In the genomic region with DNA sequence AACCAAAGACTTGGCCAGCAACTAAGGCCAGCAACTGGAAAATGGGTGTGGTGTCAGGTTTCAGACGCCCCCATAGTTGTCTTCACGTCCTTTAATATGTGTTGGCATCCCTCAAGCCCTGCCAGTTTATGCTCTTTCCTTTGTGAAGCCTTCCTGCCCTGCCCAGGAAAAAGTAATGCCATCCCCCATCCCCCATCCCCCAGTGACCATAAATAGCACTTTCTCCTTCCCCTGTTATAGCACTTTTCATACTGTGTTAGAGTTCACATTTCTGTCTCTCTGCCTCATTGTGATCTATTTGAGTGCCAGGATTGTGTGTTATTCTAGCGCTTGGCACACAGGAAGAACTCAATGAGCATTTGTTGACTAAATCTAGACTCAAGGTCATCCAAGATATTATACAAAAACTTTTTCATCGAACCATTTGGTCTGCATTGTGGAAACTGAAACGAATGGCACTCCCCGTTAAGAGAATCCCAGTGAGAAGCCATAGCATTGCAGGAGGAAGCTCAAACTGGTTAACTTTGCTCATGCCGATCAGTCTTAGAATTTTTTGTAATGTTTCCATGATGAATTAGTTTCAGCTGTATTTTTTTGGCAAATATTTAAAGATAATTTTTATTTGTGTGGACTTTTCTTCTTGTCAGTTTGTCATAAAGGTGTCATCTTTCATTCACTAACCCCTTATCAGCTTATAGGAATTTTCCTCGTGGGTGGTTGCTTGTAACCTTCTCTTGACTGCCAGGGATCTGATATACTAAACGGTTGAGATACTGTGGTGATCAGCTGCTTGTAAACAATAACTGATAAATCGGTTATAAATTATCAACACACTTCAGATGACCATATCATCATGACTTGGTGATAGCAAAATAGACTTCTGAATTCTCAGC, we compare ENCODE assay signal across 13 cellular contexts. TPM values are rescaled to one million over a fixed set of nuclear protein-coding genes. Genes with fewer than 3 reads are reported as not detected.
DNase-seq lines count a peak whose midpoint lies in the region; TF ChIP-seq lines count a peak whose summit lies in the region.
"Had no signal": no experiment of that assay in that cellular context is flagged by ENCODE, and none has a peak within 500 bp of the region (broad histone marks: within the 10 kb centered on the region; RNA-seq: fewer than 3 reads in every experiment).

No MANE protein-coding gene starts in this region.

- no peak overlapping the region for H3K9ac ChIP-seq in neuronal stem cell (ENCODE audit: low read depth, low read length, poor library complexity)

- H3K27me3 ChIP-seq in AG04450 (ENCODE audit: control insufficient read depth, insufficient read depth, low read length) (no peaks in the 10 kb centered on the region), MG63 (no peaks in the 10 kb centered on the region), neuronal stem cell (ENCODE audit: control insufficient read depth in 3 of 3, insufficient read depth in 3 of 3, low read depth in 1 of 3, low read length in 3 of 3) (no peaks in the 10 kb centered on the region)

- no peak overlapping the region for H2AFZ ChIP-seq in neuronal stem cell (ENCODE audit: low read length)

- peaks cover 13% of the 10 kb centered on the region for H3K36me3 Mint-ChIP-seq in endothelial cell (ENCODE audit: low read depth, unreplicated experiment)
- peaks cover 6% of the 10 kb centered on the region for H3K36me3 Mint-ChIP-seq in activated naive CD8-positive, alpha-beta T cell treated with anti-CD3 and anti-CD28 coated beads for 36 hours
- H3K36me3 Mint-ChIP-seq: CD14-positive monocyte, memory B cell had no signal

- no peak overlapping the region for H3K4ac ChIP-seq in neuronal stem cell (ENCODE audit: low read length)

- no peak overlapping the region for H2AK5ac ChIP-seq in neuronal stem cell (ENCODE audit: low read depth, low read length)

- no peak overlapping the region for H3K4me3 ChIP-seq in AG04450 (ENCODE audit: low read depth, low read length)
- no peak overlapping the region for H3K4me3 ChIP-seq in MG63
- no peak overlapping the region for H3K4me3 ChIP-seq in neuronal stem cell (ENCODE audit: low read length in 2 of 2)

- no peak overlapping the region for H2BK120ac ChIP-seq in neuronal stem cell (ENCODE audit: low read depth, low read length)

- H3K36me3 ChIP-seq in MG63 (peaks cover 57% of the 10 kb centered on the region), neuronal stem cell (replicated peaks in 1 of 2; ENCODE audit: control insufficient read depth in 2 of 2, insufficient read depth in 2 of 2, low read length in 2 of 2) (no peaks in the 10 kb centered on the region)

- peaks cover 30 to 31% of the 10 kb centered on the region in 2 donors for H3K4me1 ChIP-seq in neuronal stem cell (ENCODE audit: control insufficient read depth in 2 of 2, insufficient read depth in 1 of 2, low read depth in 1 of 2, low read length in 2 of 2)

- H3K79me1 ChIP-seq in neuronal stem cell (ENCODE audit: low read depth, low read length) = no peaks in the 10 kb centered on the region

- no peak overlapping the region for H3K4me3 Mint-ChIP-seq in endothelial cell (ENCODE audit: unreplicated experiment)
- no peak overlapping the region for H3K4me3 Mint-ChIP-seq in activated naive CD8-positive, alpha-beta T cell treated with anti-CD3 and anti-CD28 coated beads for 36 hours
- H3K4me3 Mint-ChIP-seq: CD14-positive monocyte, memory B cell had no signal

- no peak overlapping the region for H3K14ac ChIP-seq in neuronal stem cell (ENCODE audit: low read length)

- no peak overlapping the region for H3K4me2 ChIP-seq in neuronal stem cell (ENCODE audit: insufficient read depth, low read length, poor library complexity, severe bottlenecking)

- CTCF ChIA-PET in AG04450 (lab: Charles Lee) = interaction anchor here (0.7 to 2.1 kb wide), 7 partner anchors 9 to 293 kb away, joined by 3 to 8 read pairs (median 3); no protein-coding TSS in a partner anchor

- TF ChIP-seq CTCF in AG04450 (IDR thresholded peaks at IDR 0.05; ENCODE audit: low read depth, low read length) (no peak), endothelial cell (IDR thresholded peaks at IDR 0.05; ENCODE audit: unreplicated experiment) (no peak)

- H3K9me3 Mint-ChIP-seq in endothelial cell (ENCODE audit: unreplicated experiment) = no peaks in the 10 kb centered on the region
- no peaks in the 10 kb centered on the region for H3K9me3 Mint-ChIP-seq in activated naive CD8-positive, alpha-beta T cell treated with anti-CD3 and anti-CD28 coated beads for 36 hours
- H3K9me3 Mint-ChIP-seq: CD14-positive monocyte, memory B cell had no signal

- H3K27ac Mint-ChIP-seq in endothelial cell (ENCODE audit: unreplicated experiment) = peak overlapping the region; percentile 84
- H3K27ac Mint-ChIP-seq in activated naive CD8-positive, alpha-beta T cell treated with anti-CD3 and anti-CD28 coated beads for 36 hours = no peak overlapping the region
- H3K27ac Mint-ChIP-seq: CD14-positive monocyte, memory B cell had no signal

- H2BK15ac ChIP-seq in neuronal stem cell (ENCODE audit: low read length) = no peak overlapping the region

- peaks cover 89% of the 10 kb centered on the region for H3K4me1 Mint-ChIP-seq in endothelial cell (ENCODE audit: unreplicated experiment)
- H3K4me1 Mint-ChIP-seq in activated naive CD8-positive, alpha-beta T cell treated with anti-CD3 and anti-CD28 coated beads for 36 hours = peaks cover 21% of the 10 kb centered on the region

- no peak overlapping the region for H4K8ac ChIP-seq in neuronal stem cell (ENCODE audit: low read depth, low read length)

- H2BK5ac ChIP-seq in neuronal stem cell (ENCODE audit: low read length) = no peak overlapping the region

- no peak overlapping the region for H4K91ac ChIP-seq in neuronal stem cell (ENCODE audit: low read depth, low read length, poor library complexity)

- H3K27me3 Mint-ChIP-seq in endothelial cell (ENCODE audit: unreplicated experiment) = peaks cover 3% of the 10 kb centered on the region
- H3K27me3 Mint-ChIP-seq in activated naive CD8-positive, alpha-beta T cell treated with anti-CD3 and anti-CD28 coated beads for 36 hours = peaks cover 3% of the 10 kb centered on the region

- no CpG with 5 or more reads among the region's 10 CpGs for WGBS in neuronal stem cell (ENCODE audit: extremely low coverage in 2 of 2, insufficient read length in 2 of 2, insufficient replicate concordance in 1 of 2), 2 donors

- no peak overlapping the region for H2BK12ac ChIP-seq in neuronal stem cell (ENCODE audit: low read length)

- POLR2A ChIA-PET in AG04450 (lab: Yijun Ruan, JAX) = interaction anchor here (1.0 to 1.4 kb wide), 4 partner anchors 9 to 81 kb away, joined by 3 to 7 read pairs (median 4); a partner anchor contains a TSS

- H3K27ac ChIP-seq in AG04450 (ENCODE audit: low read depth, low read length) = peak overlapping the region; percentile 31
- H3K27ac ChIP-seq in neuronal stem cell (replicated peaks; ENCODE audit: low read length) = peak overlapping the region; percentile 25

- H3K9me3 ChIP-seq in AG04450 (ENCODE audit: control insufficient read depth, insufficient read depth, low read length) = no peaks in the 10 kb centered on the region
- H3K9me3 ChIP-seq in MG63 = no peaks in the 10 kb centered on the region
- no peaks in the 10 kb centered on the region for H3K9me3 ChIP-seq in neuronal stem cell (replicated peaks in 1 of 2; ENCODE audit: control insufficient read depth in 2 of 2, insufficient read depth in 1 of 2, low read depth in 1 of 2, low read length in 2 of 2)

- DNase-seq in AG04450 (ENCODE audit: low read depth, low spot score) = no peak
- DNase-seq in MG63 = peak; percentile 75
- DNase-seq in endothelial cell (ENCODE audit: low spot score) = no peak
- DNase-seq in neuronal stem cell (ENCODE audit: low spot score) = no peak
- no peak for DNase-seq in activated naive CD8-positive, alpha-beta T cell treated with anti-CD3 and anti-CD28 coated beads for 36 hours
- DNase-seq in Ammon's horn (ENCODE audit: low spot score) = no peak
- no peak for DNase-seq in GM19240 (ENCODE audit: insufficient read length, low spot score)
- DNase-seq in DMS53 treated with DMSO at 0.1 percent for 48 hours (lab: John Stamatoyannopoulos, UW; ENCODE audit: unreplicated experiment) = no peak
- DNase-seq: activated T-cell treated with anti-CD3 and anti-CD28 coated beads for 4 hours; effector CD4-positive, alpha-beta T cell; stimulated activated CD4-positive, alpha-beta T cell treated with anti-CD3 and anti-CD28 coated beads, Interleukin-4, amount 100 ng/mL, for 4 hours had no signal

- no peak overlapping the region for H3K23ac ChIP-seq in neuronal stem cell (ENCODE audit: low read depth, low read length, poor library complexity)

- H3K18ac ChIP-seq in neuronal stem cell (ENCODE audit: low read length) = no peak overlapping the region

RNA-seq across cellular contexts. Expression of a gene that starts 15.7 kb away (rescaled TPM):
- 142 and 168 TPM in 2 replicates for polyA plus RNA-seq in AG04450 (2011; rRNA removed)
- polyA minus RNA-seq in AG04450 (2011; rRNA and poly(A)+ RNA removed) = 532 and 827 TPM in 2 replicates
- 61.0 and 102 TPM in 2 replicates for total RNA-seq in MG63 (2014; rRNA removed; shearing (Covaris generic); ENCODE audit: low replicate concordance)
- 246 TPM for total RNA-seq in endothelial cell (ENCODE audit: unreplicated experiment)
- polyA plus RNA-seq in neuronal stem cell (2013, experiment 1 of 2) = 7.8 TPM
- polyA plus RNA-seq in neuronal stem cell (2013, experiment 2 of 2) = 8.2 TPM
- 10 to 100 TPM; 11.8 to 12.6 TPM for total RNA-seq in activated naive CD8-positive, alpha-beta T cell treated with anti-CD3 and anti-CD28 coated beads for 36 hours
